13 cellular contexts compared by ENCODE assay signal in the genomic region with DNA sequence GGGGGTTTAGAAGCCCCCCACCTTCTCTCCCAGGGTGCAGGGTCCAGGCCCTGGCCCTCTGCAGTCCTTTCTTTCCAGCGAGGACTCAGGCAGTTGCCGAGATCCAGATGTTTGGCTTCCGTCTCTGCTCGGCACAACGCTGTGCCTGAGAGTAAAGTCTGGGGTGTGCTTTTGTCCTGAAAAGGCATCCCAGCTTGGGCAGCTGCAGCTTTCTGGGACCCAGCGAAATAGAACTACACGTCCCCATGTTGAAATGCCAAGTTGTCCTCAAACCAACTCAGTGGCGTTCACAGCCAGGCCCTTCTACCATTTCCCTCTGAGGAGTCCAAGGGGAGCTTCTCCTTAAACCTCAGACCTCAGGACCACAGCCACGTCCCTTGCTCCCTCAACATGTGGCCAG. TPM values are rescaled to one million over a fixed set of nuclear protein-coding genes. Genes with fewer than 3 reads are reported as not detected.
A peak's percentile ranks its signal among the peaks of the same experiment; 100 is the strongest.
DNase-seq lines count a peak whose midpoint lies in the region; ATAC-seq and TF ChIP-seq lines count a peak whose summit lies in the region.
"Had no signal": no experiment of that assay in that cellular context is flagged by ENCODE, and none has a peak within 500 bp of the region (broad histone marks: within the 10 kb centered on the region; RNA-seq: fewer than 3 reads in every experiment).

No MANE protein-coding gene starts in this region.

- TF ChIP-seq POLR2A in sigmoid colon (IDR thresholded peaks at IDR 0.05) (no peak), lower leg skin (IDR thresholded peaks at IDR 0.05) (no peak)

- no peaks in the 10 kb centered on the region for H3K79me2 ChIP-seq in neural progenitor cell (ENCODE audit: low read depth)

- peaks cover 18% of the 10 kb centered on the region for H3F3A ChIP-seq in neural progenitor cell (ENCODE audit: low read depth)

- peaks cover 39% of the 10 kb centered on the region for H3K4me1 ChIP-seq in neural progenitor cell
- H3K4me1 ChIP-seq in sigmoid colon, result peaks cover 0 to 11% (median 6%) of the 10 kb centered on the region in 4 donors

- DNase-seq in Right ventricle myocardium superior, result no peak
- no peak for DNase-seq in cardiac septum (ENCODE audit: low spot score)
- no peak for DNase-seq in neural progenitor cell (ENCODE audit: low spot score)
- peak; percentile 42 for DNase-seq in sigmoid colon
- no peak for DNase-seq in stimulated activated CD4-positive, alpha-beta T cell treated with anti-CD3 and anti-CD28 coated beads, Interleukin-15, amount 100 ng/mL, for 24 hours
- no peak for DNase-seq in lower leg skin (ENCODE audit: low spot score in 2 of 2)
- DNase-seq in RPMI8226, result no peak
- DNase-seq in DMS153 treated with DMSO at 0.1 percent for 48 hours (lab: John Stamatoyannopoulos, UW; ENCODE audit: unreplicated experiment), result no peak
- DNase-seq: ACHN; CD4-positive, CD25-positive, alpha-beta regulatory T cell had no signal

- no peak overlapping the region for H3K4me2 ChIP-seq in neural progenitor cell
- H3K4me2 ChIP-seq: BLaER1 treated with 17β-estradiol and CSF1 and Interleukin-3, amounts not matched to agents 10 nM and 100 nM had no signal

- peaks cover 17% of the 10 kb centered on the region for H3K27me3 ChIP-seq in neural progenitor cell
- no peaks in the 10 kb centered on the region for H3K27me3 ChIP-seq in sigmoid colon
- H3K27me3 ChIP-seq: BLaER1 treated with 17β-estradiol and CSF1 and Interleukin-3, amounts not matched to agents 10 nM and 100 nM had no signal

- H3K36me3 Mint-ChIP-seq in neural progenitor cell, result no peaks in the 10 kb centered on the region
- H3K36me3 Mint-ChIP-seq: CD4-positive, CD25-positive, alpha-beta regulatory T cell had no signal

- 75 to 79% methylated on average over 9 of the region's 9 CpGs for WGBS in sigmoid colon, 2 donors
- WGBS in lower leg skin, 2 donors, result 48 to 60% methylated on average over 9 of the region's 9 CpGs

- TF ChIP-seq EP300 in sigmoid colon (IDR thresholded peaks at IDR 0.05), result no peak

- H3K4me3 ChIP-seq in neural progenitor cell (no peak overlapping the region), sigmoid colon (no peak overlapping the region), lower leg skin (ENCODE audit: low read depth, poor library complexity, severe bottlenecking) (no peak overlapping the region)
- H3K4me3 ChIP-seq: BLaER1 treated with 17β-estradiol and CSF1 and Interleukin-3, amounts not matched to agents 10 nM and 100 nM had no signal

- H3K27ac ChIP-seq in neural progenitor cell, result no peak overlapping the region
- no peak overlapping the region for H3K27ac ChIP-seq in sigmoid colon
- H3K27ac ChIP-seq: BLaER1 treated with 17β-estradiol and CSF1 and Interleukin-3, amounts not matched to agents 10 nM and 100 nM; HL-60 had no signal

- no peaks in the 10 kb centered on the region for H4K20me1 ChIP-seq in neural progenitor cell (ENCODE audit: low read depth)

- H3K4me1 Mint-ChIP-seq in neural progenitor cell, result peaks cover 46% of the 10 kb centered on the region
- H3K4me1 Mint-ChIP-seq: CD4-positive, CD25-positive, alpha-beta regulatory T cell had no signal

- no peak overlapping the region for H3K4me3 Mint-ChIP-seq in neural progenitor cell
- H3K4me3 Mint-ChIP-seq: CD4-positive, CD25-positive, alpha-beta regulatory T cell had no signal

- H3K9ac ChIP-seq in neural progenitor cell, result no peak overlapping the region
- H3K9ac ChIP-seq: BLaER1 treated with 17β-estradiol and CSF1 and Interleukin-3, amounts not matched to agents 10 nM and 100 nM had no signal

- H3K36me3 ChIP-seq in neural progenitor cell (no peaks in the 10 kb centered on the region), sigmoid colon (no peaks in the 10 kb centered on the region)
- H3K36me3 ChIP-seq: BLaER1 treated with 17β-estradiol and CSF1 and Interleukin-3, amounts not matched to agents 10 nM and 100 nM had no signal

- H2AFZ ChIP-seq in neural progenitor cell (replicated peaks), result peak overlapping the region; percentile 34

- no peaks in the 10 kb centered on the region for H3K9me3 Mint-ChIP-seq in neural progenitor cell

- peak overlapping the region; percentile 37 for H3K27ac Mint-ChIP-seq in neural progenitor cell

- intact Hi-C loops in Right ventricle myocardium superior (cut with DNase I) (no loop called here), cardiac septum (cut with DNase I) (no loop called here), sigmoid colon (cut with DNase I) (no loop called here), lower leg skin (cut with DNase I; ENCODE audit: low total_unique reads) (loop anchor here (1.0 to 5.0 kb wide), 2 partner anchors 45 to 1415 kb away; no protein-coding TSS in a partner anchor)

- peaks cover 10% of the 10 kb centered on the region for H3K27me3 Mint-ChIP-seq in neural progenitor cell (ENCODE audit: insufficient read depth, low read depth)

- TF ChIP-seq CTCF in neural progenitor cell (IDR thresholded peaks at IDR 0.05) (no peak), sigmoid colon (IDR thresholded peaks at IDR 0.05) (no peak), lower leg skin (IDR thresholded peaks at IDR 0.05) (no peak)

- H3K9me3 ChIP-seq in neural progenitor cell (ENCODE audit: low read depth) (no peaks in the 10 kb centered on the region), sigmoid colon (no peaks in the 10 kb centered on the region)
- H3K9me3 ChIP-seq: BLaER1 treated with 17β-estradiol and CSF1 and Interleukin-3, amounts not matched to agents 10 nM and 100 nM had no signal

- ATAC-seq in Right ventricle myocardium superior (ENCODE audit: poor library complexity), result peak; percentile 53

RNA-seq across cellular contexts. Expression of gene FGD5, which starts 23.1 kb away (rescaled TPM):
- total RNA-seq in Right ventricle myocardium superior (15.2 TPM), cardiac septum (15.6 TPM), neural progenitor cell (ENCODE audit: low replicate concordance) (0.24 and 0.25 TPM in 2 replicates), sigmoid colon (10 to 100 TPM in 1 of 4 donors, 1 to 10 TPM in 3; 6.4 to 18.6 (median 7.6) TPM), lower leg skin (10 to 100 TPM in 1 of 4 donors, 1 to 10 TPM in 3; 3.8 to 10.2 (median 7.6) TPM)
- 1 to 10 TPM; 2.1 to 5.5 (median 3.6) TPM for polyA plus RNA-seq in sigmoid colon
- total RNA-seq: A172 had no signal
